Comparison of ENCODE assay signal across 12 cellular contexts in genomic region chr1:221494670-221495069, GRCh38.
DNase-seq lines count a peak whose midpoint lies in the region; FAIRE-seq and TF ChIP-seq lines count a peak whose summit lies in the region.
"Had no signal": no experiment of that assay in that cellular context is flagged by ENCODE, and none has a peak within 500 bp of the region (broad histone marks: within the 10 kb centered on the region; RNA-seq: fewer than 3 reads in every experiment).

No MANE protein-coding gene starts in this region.

- H3K4me3 ChIP-seq in fibroblast of the aortic adventitia (ENCODE audit: low read depth, low read length) = no peak overlapping the region
- no peak overlapping the region for H3K4me3 ChIP-seq in small intestine (ENCODE audit: low read depth in 1 of 2, low read length in 2 of 2)

- H3K27ac ChIP-seq in small intestine (ENCODE audit: low read depth in 1 of 2, low read length in 1 of 2) = no peak overlapping the region
- H3K27ac ChIP-seq: VCaP had no signal

- no peaks in the 10 kb centered on the region for H3K9me3 ChIP-seq in small intestine (ENCODE audit: control insufficient read depth, low read depth)

- no peaks in the 10 kb centered on the region for H3K9me3 Mint-ChIP-seq in activated CD4-positive, alpha-beta T cell treated with anti-CD3 and anti-CD28 coated beads, Interleukin-2, amount 10 ng/mL, durations not matched to agents 24 days and 14 days
- H3K9me3 Mint-ChIP-seq: activated naive CD4-positive, alpha-beta T cell treated with anti-CD3 and anti-CD28 coated beads for 36 hours had no signal

- DNase-seq in activated CD4-positive, alpha-beta T cell treated with anti-CD3 and anti-CD28 coated beads, Interleukin-2, amount 10 ng/mL, durations not matched to agents 24 days and 14 days = peak; percentile 43
- no peak for DNase-seq in activated CD4-positive, alpha-beta T cell treated with anti-CD3 and anti-CD28 coated beads, Interleukin-2, amount 50 U/mL, for 48 hours
- DNase-seq in SW480 (ENCODE audit: low spot score) = peak; percentile 2
- peak; percentile 31 for DNase-seq in fibroblast of the aortic adventitia (ENCODE audit: low read depth)
- DNase-seq in small intestine = peak; percentile 0
- no peak for DNase-seq in effector CD8-positive, alpha-beta T cell (lab: John Stamatoyannopoulos, UW)
- no peak for DNase-seq in GOT3 (lab: John Stamatoyannopoulos, UW)
- no peak for DNase-seq in activated CD8-positive, alpha-beta memory T cell treated with anti-CD3 and anti-CD28 coated beads, Interleukin-2, amount 50 U/mL, for 4 hours
- DNase-seq: activated CD8-positive, alpha-beta memory T cell treated with anti-CD3 and anti-CD28 coated beads, Interleukin-2, amount 10 ng/mL, durations not matched to agents 7 days and 5 days; activated naive CD4-positive, alpha-beta T cell treated with anti-CD3 and anti-CD28 coated beads for 36 hours; nucleus accumbens had no signal

- H3K27me3 Mint-ChIP-seq in activated CD4-positive, alpha-beta T cell treated with anti-CD3 and anti-CD28 coated beads, Interleukin-2, amount 10 ng/mL, durations not matched to agents 24 days and 14 days = peaks cover 7% of the 10 kb centered on the region

- intact Hi-C loops in activated CD4-positive, alpha-beta T cell treated with anti-CD3 and anti-CD28 coated beads, Interleukin-2, amount 10 ng/mL, durations not matched to agents 24 days and 14 days (cut with micrococcal nuclease) = no loop called here

- H3K36me3 ChIP-seq in small intestine (ENCODE audit: control insufficient read depth in 2 of 2, insufficient read depth in 2 of 2, low read length in 2 of 2) = no peaks in the 10 kb centered on the region

- WGBS in small intestine, 3 donors = 16 to 40% (median 34%) methylated on average over 2 of the region's 2 CpGs

- no peaks in the 10 kb centered on the region for H3K36me3 Mint-ChIP-seq in activated CD4-positive, alpha-beta T cell treated with anti-CD3 and anti-CD28 coated beads, Interleukin-2, amount 10 ng/mL, durations not matched to agents 24 days and 14 days (ENCODE audit: low read depth)
- H3K36me3 Mint-ChIP-seq: activated CD8-positive, alpha-beta memory T cell treated with anti-CD3 and anti-CD28 coated beads, Interleukin-2, amount 10 ng/mL, durations not matched to agents 7 days and 5 days had no signal

- H3K27me3 ChIP-seq in small intestine (ENCODE audit: control insufficient read depth in 2 of 2, insufficient read depth in 2 of 2, low read length in 2 of 2) = no peaks in the 10 kb centered on the region

- no peak for FAIRE-seq in small intestine (lab: Jason Lieb, UNC)

- no peaks in the 10 kb centered on the region for H3K4me1 ChIP-seq in small intestine (ENCODE audit: control insufficient read depth in 2 of 2, insufficient read depth in 1 of 2, low read depth in 1 of 2, low read length in 1 of 2)

- no peaks in the 10 kb centered on the region for H3K4me1 Mint-ChIP-seq in activated CD4-positive, alpha-beta T cell treated with anti-CD3 and anti-CD28 coated beads, Interleukin-2, amount 10 ng/mL, durations not matched to agents 24 days and 14 days
- H3K4me1 Mint-ChIP-seq: activated CD8-positive, alpha-beta memory T cell treated with anti-CD3 and anti-CD28 coated beads, Interleukin-2, amount 10 ng/mL, durations not matched to agents 7 days and 5 days had no signal

- H3K4me3 Mint-ChIP-seq in activated CD4-positive, alpha-beta T cell treated with anti-CD3 and anti-CD28 coated beads, Interleukin-2, amount 10 ng/mL, durations not matched to agents 24 days and 14 days = no peak overlapping the region
- H3K4me3 Mint-ChIP-seq: activated CD8-positive, alpha-beta memory T cell treated with anti-CD3 and anti-CD28 coated beads, Interleukin-2, amount 10 ng/mL, durations not matched to agents 7 days and 5 days; activated naive CD4-positive, alpha-beta T cell treated with anti-CD3 and anti-CD28 coated beads for 36 hours had no signal

- TF ChIP-seq CTCF in fibroblast of the aortic adventitia (IDR thresholded peaks at IDR 0.05; ENCODE audit: insufficient read depth, low read length) = no peak

- H3K27ac Mint-ChIP-seq in activated CD4-positive, alpha-beta T cell treated with anti-CD3 and anti-CD28 coated beads, Interleukin-2, amount 10 ng/mL, durations not matched to agents 24 days and 14 days = no peak overlapping the region
- H3K27ac Mint-ChIP-seq: activated CD8-positive, alpha-beta memory T cell treated with anti-CD3 and anti-CD28 coated beads, Interleukin-2, amount 10 ng/mL, durations not matched to agents 7 days and 5 days; activated naive CD4-positive, alpha-beta T cell treated with anti-CD3 and anti-CD28 coated beads for 36 hours had no signal

Comparison
In these comparisons a context has a peak if more than half of its experiments do, and no peak if none do; other contexts are left out.
1. DNase-seq: peak in activated CD4-positive, alpha-beta T cell treated with anti-CD3 and anti-CD28 coated beads, Interleukin-2, amount 10 ng/mL, durations not matched to agents 24 days and 14 days (single experiment), SW480 (single experiment), fibroblast of the aortic adventitia (single experiment) and small intestine (single experiment); none in activated CD4-positive, alpha-beta T cell treated with anti-CD3 and anti-CD28 coated beads, Interleukin-2, amount 50 U/mL, for 48 hours (0 of 2), effector CD8-positive, alpha-beta T cell (single experiment), GOT3 (single experiment) and activated CD8-positive, alpha-beta memory T cell treated with anti-CD3 and anti-CD28 coated beads, Interleukin-2, amount 50 U/mL, for 4 hours (single experiment).